ENCODE assay signal across 22 cellular contexts in genomic region chr17:58267347-58268324, GRCh38. TPM values are rescaled to one million over a fixed set of nuclear protein-coding genes. Genes with fewer than 3 reads are reported as not detected.
DNase-seq lines count a peak whose midpoint lies in the region; ATAC-seq and TF ChIP-seq lines count a peak whose summit lies in the region.
"Had no signal": no experiment of that assay in that cellular context is flagged by ENCODE, and none has a peak within 500 bp of the region (broad histone marks: within the 10 kb centered on the region; RNA-seq: fewer than 3 reads in every experiment).

No MANE protein-coding gene starts in this region.

- no peaks in the 10 kb centered on the region for H3K9me3 ChIP-seq in osteoblast (ENCODE audit: low read depth, low read length)

- peaks cover 11% of the 10 kb centered on the region for H3K27me3 ChIP-seq in osteoblast (ENCODE audit: insufficient read depth, low read length)

- H3K36me3 ChIP-seq in osteoblast (ENCODE audit: insufficient read depth, low read length) = no peaks in the 10 kb centered on the region
- H3K36me3 ChIP-seq: SJSA1 had no signal

- H3K27ac ChIP-seq in osteoblast (ENCODE audit: low read depth, low read length) = no peak overlapping the region
- H3K27ac ChIP-seq: C4-2B, SJSA1 had no signal

- TF ChIP-seq POLR2A in NB4 (IDR thresholded peaks at IDR 0.05; ENCODE audit: extremely low read depth, insufficient read length) = peak; percentile 87

- H4K20me1 ChIP-seq in osteoblast (ENCODE audit: insufficient read depth, low read length) = no peaks in the 10 kb centered on the region

- peak; percentile 37 for DNase-seq in D341Med (ENCODE audit: low spot score)
- peak; percentile 94 for DNase-seq in NB4 (ENCODE audit: low read depth)
- peak; percentile 1 for DNase-seq in iPS-NIHi11 (ENCODE audit: low spot score)
- peak; percentile 61 for DNase-seq in osteoblast (ENCODE audit: insufficient read length, low spot score, missing footprints)
- DNase-seq in posterior vena cava (ENCODE audit: low spot score) = no peak
- no peak for DNase-seq in retina
- DNase-seq: EL, GF-D8, H9, HFFc6, KBM-7, NCI-H1105 treated with DMSO at 0.1 percent for 48 hours, NCI-H2081, NCI-H2171, NCI-H524 treated with DMSO at 0.1 percent for 48 hours, NCI-H82 had no signal

- no peak for ATAC-seq in HG03135 (IDR thresholded peaks at IDR 0.05; ENCODE audit: unreplicated experiment)
- no peak for ATAC-seq in GM18517 (IDR thresholded peaks at IDR 0.05; ENCODE audit: unreplicated experiment)

- no peaks in the 10 kb centered on the region for H3K79me2 ChIP-seq in osteoblast (ENCODE audit: insufficient read depth, low read length)

- no peaks in the 10 kb centered on the region for H3K4me1 ChIP-seq in osteoblast (ENCODE audit: insufficient read depth, low read length)
- H3K4me1 ChIP-seq: SJSA1 had no signal

- H3K4me3 ChIP-seq in NB4 (ENCODE audit: low read depth, low read length) (no peak overlapping the region), osteoblast (ENCODE audit: insufficient read depth, low read length) (no peak overlapping the region)
- H3K4me3 ChIP-seq: SJSA1 had no signal

- intact Hi-C loops in posterior vena cava (cut with DNase I) = no loop called here

- no peak for TF ChIP-seq CTCF in NB4 (IDR thresholded peaks at IDR 0.05; ENCODE audit: low read depth, low read length)
- no peak for TF ChIP-seq CTCF in osteoblast (IDR thresholded peaks at IDR 0.05; ENCODE audit: extremely low read depth, low read depth, low read length)

- no peak overlapping the region for H3K4me2 ChIP-seq in osteoblast (ENCODE audit: insufficient read depth, low read length)

- no peak overlapping the region for H2AFZ ChIP-seq in osteoblast (ENCODE audit: low read length)

RNA-seq across cellular contexts. Expression of gene MPO, which starts 13.1 kb away (rescaled TPM):
- total RNA-seq in osteoblast (under 0.01 TPM in 1 of 2 replicates, not detected in the other), posterior vena cava (under 1 TPM; 0.74 to 0.86 TPM)
- total RNA-seq: H9, HFFc6, HT1080, OCI-LY7, SJSA1 had no signal

RNA-seq across cellular contexts. Expression of gene LPO, which starts 29.3 kb away (rescaled TPM):
- total RNA-seq in osteoblast (under 0.01 TPM in 1 of 2 replicates, not detected in the other), posterior vena cava (not detected)
- total RNA-seq: HFFc6, OCI-LY7, SJSA1 had no signal

RNA-seq across cellular contexts. Expression of gene MKS1, which starts 48.6 kb away (rescaled TPM):
- 9.7 and 11.2 TPM in 2 replicates for total RNA-seq in osteoblast
- 1 to 10 TPM; 9.4 to 9.7 TPM for total RNA-seq in posterior vena cava

Comparison
In these comparisons a context has a peak if more than half of its experiments do, and no peak if none do; other contexts are left out.
1. DNase-seq: peak in D341Med (single experiment), NB4 (single experiment), iPS-NIHi11 (single experiment) and osteoblast (single experiment); none in posterior vena cava (single experiment) and retina (single experiment).